36 cellular contexts compared by ENCODE assay signal in genomic region chr1:234019387-234019786, GRCh38.
"Had no signal": no experiment of that assay in that cellular context is flagged by ENCODE, and none has a peak within 500 bp of the region (broad histone marks: within the 10 kb centered on the region; RNA-seq: fewer than 3 reads in every experiment).

No MANE protein-coding gene starts in this region.

- H3K9me3 ChIP-seq: MG63 had no signal

- H3K4me3 ChIP-seq: MG63 had no signal

- DNase-seq: Karpas-422, Kasumi-1, MG63, MM.1S, MV-4-11, NCI-H1048, NCI-H1092, NCI-H1092 treated with DMSO at 0.1 percent for 48 hours, NCI-H1105, NCI-H1105 treated with DMSO at 0.1 percent for 48 hours, NCI-H1417, NCI-H1417 treated with DMSO at 0.1 percent for 48 hours, NCI-H1436, NCI-H1436 treated with DMSO at 0.1 percent for 48 hours, NCI-H146, NCI-H1694, NCI-H1694 treated with DMSO at 0.1 percent for 48 hours, NCI-H187, NCI-H187 treated with DMSO at 0.1 percent for 48 hours, NCI-H1930, NCI-H2029, NCI-H2029 treated with DMSO at 0.1 percent for 48 hours, NCI-H2081, NCI-H2081 treated with DMSO at 0.1 percent for 48 hours, NCI-H2107, NCI-H2171, NCI-H2171 treated with DMSO at 0.1 percent for 48 hours, NCI-H2227 treated with DMSO at 0.1 percent for 48 hours, NCI-H226, NCI-H345, NCI-H446, NCI-H446 treated with DMSO at 0.1 percent for 48 hours, NCI-H510A, NCI-H510A treated with DMSO at 0.1 percent for 48 hours, NCI-H524, NCI-H524 treated with DMSO at 0.1 percent for 48 hours had no signal

- H3K36me3 ChIP-seq: MG63 had no signal
